20 cellular contexts compared by ENCODE assay signal in the genomic region with DNA sequence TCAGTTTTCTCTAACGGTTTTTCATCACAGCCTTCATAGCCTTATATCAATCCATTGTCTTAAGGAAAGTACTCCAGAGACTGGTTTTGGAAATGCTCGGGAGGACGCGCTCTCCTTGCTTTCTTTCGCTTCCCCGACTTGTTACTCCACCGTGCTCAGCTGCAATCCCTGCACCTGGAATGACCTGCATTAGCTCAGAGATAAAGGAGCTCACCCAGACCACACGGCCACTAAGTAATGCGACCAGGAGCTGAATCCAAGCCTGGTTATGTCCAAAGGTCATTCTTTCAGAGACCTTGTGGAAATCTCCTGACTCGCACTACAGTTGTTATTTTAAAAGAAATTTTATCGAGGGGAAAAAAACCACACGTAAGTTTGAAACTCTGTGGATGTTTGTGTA.
"Had no signal": no experiment of that assay in that cellular context is flagged by ENCODE, and none has a peak within 500 bp of the region (broad histone marks: within the 10 kb centered on the region; RNA-seq: fewer than 3 reads in every experiment).

No MANE protein-coding gene starts in this region.

- H3K4me3 Mint-ChIP-seq: activated naive CD4-positive, alpha-beta T cell treated with anti-CD3 and anti-CD28 coated beads, Interleukin-2, amount 50 U/mL, for 24 hours; naive thymus-derived CD8-positive, alpha-beta T cell; T-helper 1 cell treated with Interleukin-12 subunit alpha and Interleukin-12 subunit beta and Interleukin-4 antibody, amounts not matched to agents 30 μg/mL and 1 μg/mL, for 36 hours had no signal

- H3K4me1 Mint-ChIP-seq: activated naive CD4-positive, alpha-beta T cell treated with anti-CD3 and anti-CD28 coated beads, Interleukin-2, amount 50 U/mL, for 24 hours had no signal

- DNase-seq: activated CD4-positive, alpha-beta T cell treated with anti-CD3 and anti-CD28 coated beads, Interleukin-2, amount 50 U/mL, for 1 hour; activated CD4-positive, CD25-positive, alpha-beta regulatory T cell treated with anti-CD3 and anti-CD28 coated beads, Interleukin-2, amount 50 U/mL, for 72 hours; activated CD8-positive, alpha-beta memory T cell treated with anti-CD3 and anti-CD28 coated beads, Interleukin-2, amount 50 U/mL, for 48 hours; activated effector memory CD4-positive, alpha-beta T cell treated with Interleukin-2 at 50 U/mL for 16 hours; activated T-cell treated with anti-CD3 and anti-CD28 coated beads, Interleukin-2, amount 50 U/mL, for 48 hours; adrenal gland; effector CD8-positive, alpha-beta T cell; esophagus squamous epithelium; lower lobe of right lung; naive thymus-derived CD8-positive, alpha-beta T cell; occipital lobe; stimulated activated CD4-positive, alpha-beta T cell treated with anti-CD3 and anti-CD28 coated beads, Interleukin-15, amount 100 ng/mL, for 24 hours; stimulated activated CD4-positive, alpha-beta T cell treated with anti-CD3 and anti-CD28 coated beads, Interleukin-2, amount 100 ng/mL, for 48 hours; stomach; testis; upper lobe of left lung had no signal

- H3K36me3 ChIP-seq: adrenal gland, esophagus squamous epithelium, lower lobe of right lung, prostate gland, right atrium auricular region, stomach, upper lobe of left lung had no signal

- H3K27ac Mint-ChIP-seq: activated naive CD4-positive, alpha-beta T cell treated with anti-CD3 and anti-CD28 coated beads, Interleukin-2, amount 50 U/mL, for 24 hours; naive thymus-derived CD8-positive, alpha-beta T cell; T-helper 1 cell treated with Interleukin-12 subunit alpha and Interleukin-12 subunit beta and Interleukin-4 antibody, amounts not matched to agents 30 μg/mL and 1 μg/mL, for 36 hours had no signal

- H3K4me3 ChIP-seq: adrenal gland, esophagus squamous epithelium, lower lobe of right lung, prostate gland, right atrium auricular region, stomach, testis, upper lobe of left lung had no signal

- H3K27me3 ChIP-seq: adrenal gland, right atrium auricular region, stomach, testis, upper lobe of left lung had no signal

- H3K27me3 Mint-ChIP-seq: activated naive CD4-positive, alpha-beta T cell treated with anti-CD3 and anti-CD28 coated beads, Interleukin-2, amount 50 U/mL, for 24 hours; naive thymus-derived CD8-positive, alpha-beta T cell had no signal

- H3K4me1 ChIP-seq: adrenal gland, esophagus squamous epithelium, lower lobe of right lung, prostate gland, right atrium auricular region, stomach, testis, upper lobe of left lung had no signal

- H3K27ac ChIP-seq: adrenal gland, esophagus squamous epithelium, lower lobe of right lung, prostate gland, right atrium auricular region, stomach, testis, upper lobe of left lung had no signal

- H3K9me3 ChIP-seq: esophagus squamous epithelium, lower lobe of right lung, prostate gland, right atrium auricular region, stomach, testis, upper lobe of left lung had no signal

- H3K9me3 Mint-ChIP-seq: activated naive CD4-positive, alpha-beta T cell treated with anti-CD3 and anti-CD28 coated beads, Interleukin-2, amount 50 U/mL, for 24 hours; naive thymus-derived CD8-positive, alpha-beta T cell; T-helper 1 cell treated with Interleukin-12 subunit alpha and Interleukin-12 subunit beta and Interleukin-4 antibody, amounts not matched to agents 30 μg/mL and 1 μg/mL, for 36 hours had no signal
